Comparison of ENCODE assay signal across 25 cellular contexts in genomic region chr1:10940838-10941237, GRCh38.
A peak's percentile ranks its signal among the peaks of the same experiment; 100 is the strongest.
DNase-seq lines count a peak whose midpoint lies in the region; ATAC-seq and TF ChIP-seq lines count a peak whose summit lies in the region.
"Had no signal": no experiment of that assay in that cellular context is flagged by ENCODE, and none has a peak within 500 bp of the region (broad histone marks: within the 10 kb centered on the region; RNA-seq: fewer than 3 reads in every experiment).

No MANE protein-coding gene starts in this region.

- peaks cover 29% of the 10 kb centered on the region for H3K4me1 Mint-ChIP-seq in activated CD4-positive, alpha-beta T cell treated with anti-CD3 and anti-CD28 coated beads, Interleukin-2, amount 10 ng/mL, durations not matched to agents 24 days and 14 days
- H3K4me1 Mint-ChIP-seq in central memory CD8-positive, alpha-beta T cell: peaks cover 28% of the 10 kb centered on the region

- peaks cover 0 to 40% (median 15%) of the 10 kb centered on the region in 11 experiments; a peak in 13 of 22 replicates for H4K20me1 ChIP-seq in BLaER1 treated with 17β-estradiol and CSF1 and Interleukin-3, amounts not matched to agents 10 nM and 100 nM
- no peaks in the 10 kb centered on the region for H4K20me1 ChIP-seq in MM.1S (ENCODE audit: insufficient read depth, low read length)

- H3K27ac Mint-ChIP-seq in activated CD4-positive, alpha-beta T cell treated with anti-CD3 and anti-CD28 coated beads, Interleukin-2, amount 10 ng/mL, durations not matched to agents 24 days and 14 days: no peak overlapping the region
- peak overlapping the region; percentile 79 for H3K27ac Mint-ChIP-seq in central memory CD8-positive, alpha-beta T cell (ENCODE audit: low read depth)

- H3K36me3 Mint-ChIP-seq in activated CD4-positive, alpha-beta T cell treated with anti-CD3 and anti-CD28 coated beads, Interleukin-2, amount 10 ng/mL, durations not matched to agents 24 days and 14 days (ENCODE audit: low read depth): no peaks in the 10 kb centered on the region
- H3K36me3 Mint-ChIP-seq in central memory CD8-positive, alpha-beta T cell (ENCODE audit: insufficient read depth): peaks cover 1% of the 10 kb centered on the region
- H3K36me3 Mint-ChIP-seq: brain; CD4-positive, alpha-beta memory T cell; neural progenitor cell had no signal

- peaks cover 47 to 78% (median 62%) of the 10 kb centered on the region in 11 experiments for H3K27me3 ChIP-seq in BLaER1 treated with 17β-estradiol and CSF1 and Interleukin-3, amounts not matched to agents 10 nM and 100 nM
- peaks cover 51% of the 10 kb centered on the region for H3K27me3 ChIP-seq in MM.1S (replicated peaks; ENCODE audit: insufficient read depth, low read length)
- H3K27me3 ChIP-seq: neural progenitor cell had no signal

- H3K9me3 Mint-ChIP-seq in activated CD4-positive, alpha-beta T cell treated with anti-CD3 and anti-CD28 coated beads, Interleukin-2, amount 10 ng/mL, durations not matched to agents 24 days and 14 days: no peaks in the 10 kb centered on the region
- no peaks in the 10 kb centered on the region for H3K9me3 Mint-ChIP-seq in central memory CD8-positive, alpha-beta T cell
- H3K9me3 Mint-ChIP-seq: CD4-positive, alpha-beta memory T cell; neural progenitor cell had no signal

- TF ChIP-seq CTCF in MM.1S (IDR thresholded peaks at IDR 0.05; ENCODE audit: low read length): no peak

- peak overlapping the region; percentile 60 for H3K4me3 Mint-ChIP-seq in activated CD4-positive, alpha-beta T cell treated with anti-CD3 and anti-CD28 coated beads, Interleukin-2, amount 10 ng/mL, durations not matched to agents 24 days and 14 days
- H3K4me3 Mint-ChIP-seq in central memory CD8-positive, alpha-beta T cell: peak overlapping the region; percentile 63

- no peak overlapping the region for H3K4me3 ChIP-seq in BLaER1 treated with 17β-estradiol and CSF1 and Interleukin-3, amounts not matched to agents 10 nM and 100 nM
- no peak overlapping the region for H3K4me3 ChIP-seq in MM.1S (ENCODE audit: low read length)
- H3K4me3 ChIP-seq: SJSA1, skin epidermis, thoracic aorta had no signal

- peak overlapping the region; percentile 70 to 92 (median 81); a peak in 21 of 22 replicates for H3K4me2 ChIP-seq in BLaER1 treated with 17β-estradiol and CSF1 and Interleukin-3, amounts not matched to agents 10 nM and 100 nM
- H3K4me2 ChIP-seq in MM.1S (ENCODE audit: low read depth, low read length): peak overlapping the region; percentile 52; the same call in 1 of the 2 replicates

- no peak overlapping the region for H2AFZ ChIP-seq in MM.1S (ENCODE audit: low read length)
- H2AFZ ChIP-seq: parathyroid adenoma had no signal

- peaks cover 8% of the 10 kb centered on the region for H3F3A ChIP-seq in MM.1S (ENCODE audit: insufficient read depth, low read length)

- DNase-seq in activated CD4-positive, alpha-beta T cell treated with anti-CD3 and anti-CD28 coated beads, Interleukin-2, amount 10 ng/mL, durations not matched to agents 24 days and 14 days: no peak
- DNase-seq in activated CD4-positive, alpha-beta T cell treated with anti-CD3 and anti-CD28 coated beads, Interleukin-2, amount 50 U/mL, for 48 hours: no peak
- DNase-seq in MM.1S (no peak), NCI-H1092 (lab: John Stamatoyannopoulos, UW) (no peak), NCI-H2107 treated with DMSO at 0.1 percent for 48 hours (lab: John Stamatoyannopoulos, UW; ENCODE audit: unreplicated experiment) (no peak)
- no peak for DNase-seq in central memory CD8-positive, alpha-beta T cell (ENCODE audit: low spot score in 2 of 2)
- DNase-seq: activated gamma-delta T cell treated with Interleukin-2 at 50 U/mL for 16 hours; activated T-cell treated with anti-CD3 and anti-CD28 coated beads, Interleukin-2, amount 50 U/mL, for 1 hour; cerebellar nuclear complex; heart right ventricle; left ventricle myocardium inferior; NCI-H2107; NCI-H748 treated with DMSO at 0.1 percent for 48 hours; retina had no signal

- no peak for ATAC-seq in central memory CD8-positive, alpha-beta T cell (replicated peaks; ENCODE audit: extremely low read depth, poor library complexity, severe bottlenecking)
- no peak for ATAC-seq in GM21717 (IDR thresholded peaks at IDR 0.05; ENCODE audit: unreplicated experiment)
- ATAC-seq: heart right ventricle had no signal

- H3K9ac ChIP-seq in BLaER1 treated with 17β-estradiol and CSF1 and Interleukin-3, amounts not matched to agents 10 nM and 100 nM: peak overlapping the region in 5 of 11 experiments; percentile 5 to 69 (median 60); a peak in 5 of 22 replicates
- H3K9ac ChIP-seq in MM.1S (ENCODE audit: low read length): no peak overlapping the region
- H3K9ac ChIP-seq: neural progenitor cell, parathyroid adenoma had no signal

- no peaks in the 10 kb centered on the region for H3K36me3 ChIP-seq in BLaER1 treated with 17β-estradiol and CSF1 and Interleukin-3, amounts not matched to agents 10 nM and 100 nM
- H3K36me3 ChIP-seq in MM.1S (replicated peaks; ENCODE audit: insufficient read depth, low read length): no peaks in the 10 kb centered on the region
- H3K36me3 ChIP-seq: heart right ventricle, left ventricle myocardium inferior, neural progenitor cell, SJSA1, thoracic aorta had no signal

- H3K27ac ChIP-seq in BLaER1 treated with 17β-estradiol and CSF1 and Interleukin-3, amounts not matched to agents 10 nM and 100 nM: peak overlapping the region in 2 of 11 experiments; percentile 14 to 19; a peak in 3 of 22 replicates
- H3K27ac ChIP-seq in MM.1S (ENCODE audit: low read length): no peak overlapping the region
- H3K27ac ChIP-seq: heart right ventricle, HL-60, left ventricle myocardium inferior, neural progenitor cell, parathyroid adenoma, RWPE1, SJSA1, thoracic aorta had no signal

- H3K79me2 ChIP-seq in MM.1S (ENCODE audit: low read length): no peaks in the 10 kb centered on the region
- H3K79me2 ChIP-seq: parathyroid adenoma had no signal

- no peaks in the 10 kb centered on the region for H3K9me3 ChIP-seq in BLaER1 treated with 17β-estradiol and CSF1 and Interleukin-3, amounts not matched to agents 10 nM and 100 nM (replicated peaks in 1 of 11)
- H3K9me3 ChIP-seq in MM.1S (replicated peaks; ENCODE audit: insufficient read depth, low read length): no peaks in the 10 kb centered on the region
- H3K9me3 ChIP-seq: heart right ventricle, left ventricle myocardium inferior, SJSA1, thoracic aorta had no signal

- intact Hi-C loops in activated CD4-positive, alpha-beta T cell treated with anti-CD3 and anti-CD28 coated beads, Interleukin-2, amount 10 ng/mL, durations not matched to agents 24 days and 14 days (cut with micrococcal nuclease): loop anchor here (1.0 to 5.0 kb wide), 4 partner anchors 74 to 446 kb away; no protein-coding TSS in a partner anchor

- no peaks in the 10 kb centered on the region for H3K9me2 ChIP-seq in MM.1S (replicated peaks; ENCODE audit: insufficient read depth, low read length)

- H3K27me3 Mint-ChIP-seq in activated CD4-positive, alpha-beta T cell treated with anti-CD3 and anti-CD28 coated beads, Interleukin-2, amount 10 ng/mL, durations not matched to agents 24 days and 14 days: peaks cover 63% of the 10 kb centered on the region
- peaks cover 27% of the 10 kb centered on the region for H3K27me3 Mint-ChIP-seq in central memory CD8-positive, alpha-beta T cell

- peaks cover 24 to 60% (median 53%) of the 10 kb centered on the region in 10 experiments for H3K4me1 ChIP-seq in BLaER1 treated with 17β-estradiol and CSF1 and Interleukin-3, amounts not matched to agents 10 nM and 100 nM
- H3K4me1 ChIP-seq in MM.1S (ENCODE audit: low read length): peaks cover 29% of the 10 kb centered on the region
- H3K4me1 ChIP-seq: parathyroid adenoma had no signal
